25 cellular contexts compared by ENCODE assay signal in genomic region chr9:134548618-134549017, GRCh38.
"Had no signal": no experiment of that assay in that cellular context is flagged by ENCODE, and none has a peak within 500 bp of the region (broad histone marks: within the 10 kb centered on the region; RNA-seq: fewer than 3 reads in every experiment).

No MANE protein-coding gene starts in this region.

- ATAC-seq: foreskin keratinocyte; heart left ventricle; left ventricle myocardium superior; right cardiac atrium; stimulated activated effector memory CD8-positive, alpha-beta T cell treated with anti-CD3 and anti-CD28 coated beads, Interleukin-12 subunit alpha, Interleukin-12 subunit beta, amount 100 ng/mL, for 72 hours had no signal

- H3K9me3 ChIP-seq: esophagus muscularis mucosa, heart left ventricle, thoracic aorta had no signal

- DNase-seq: activated CD4-positive, alpha-beta T cell treated with anti-CD3 and anti-CD28 coated beads for 4 hours; activated CD4-positive, alpha-beta T cell treated with anti-CD3 and anti-CD28 coated beads, Interleukin-2, amount 50 U/mL, for 4 hours; activated CD4-positive, CD25-positive, alpha-beta regulatory T cell; activated CD8-positive, alpha-beta memory T cell treated with anti-CD3 and anti-CD28 coated beads for 24 hours; activated effector memory CD4-positive, alpha-beta T cell treated with Interleukin-2 at 50 U/mL for 16 hours; activated naive CD4-positive, alpha-beta T cell treated with Interleukin-2 at 50 U/mL for 16 hours; anterior cingulate cortex; dermis blood vessel endothelial cell; effector CD4-positive, alpha-beta T cell; foreskin keratinocyte; hypothalamus; midbrain; nephron progenitor cell; right cardiac atrium; stimulated activated CD4-positive, alpha-beta T cell treated with anti-CD3 and anti-CD28 coated beads, Interleukin-4, amount 100 ng/mL, for 24 hours had no signal

- H3K27ac Mint-ChIP-seq: activated naive CD8-positive, alpha-beta T cell; nephron progenitor cell; stimulated activated effector memory CD8-positive, alpha-beta T cell treated with anti-CD3 and anti-CD28 coated beads, Interleukin-12 subunit alpha, Interleukin-12 subunit beta, amount 100 ng/mL, for 72 hours; stimulated activated naive CD8-positive, alpha-beta T cell treated with anti-CD3 and anti-CD28 coated beads, Interleukin-15, Interleukin-2, amounts not matched to agents 100 ng/mL and 50 ng/mL, for 24 hours; type B pancreatic cell had no signal

- H3K4me3 Mint-ChIP-seq: activated naive CD8-positive, alpha-beta T cell; central memory CD8-positive, alpha-beta T cell; nephron progenitor cell; stimulated activated effector memory CD8-positive, alpha-beta T cell treated with anti-CD3 and anti-CD28 coated beads, Interleukin-12 subunit alpha, Interleukin-12 subunit beta, amount 100 ng/mL, for 72 hours; stimulated activated naive CD8-positive, alpha-beta T cell treated with anti-CD3 and anti-CD28 coated beads, Interleukin-15, Interleukin-2, amounts not matched to agents 100 ng/mL and 50 ng/mL, for 24 hours; type B pancreatic cell had no signal

- H3K79me2 ChIP-seq: parathyroid adenoma had no signal

- H2AFZ ChIP-seq: parathyroid adenoma had no signal

- H3K4me1 ChIP-seq: parathyroid adenoma had no signal

- H3K4me3 ChIP-seq: esophagus muscularis mucosa, heart left ventricle, thoracic aorta had no signal

- H3K4me1 Mint-ChIP-seq: central memory CD8-positive, alpha-beta T cell; stimulated activated effector memory CD8-positive, alpha-beta T cell treated with anti-CD3 and anti-CD28 coated beads, Interleukin-12 subunit alpha, Interleukin-12 subunit beta, amount 100 ng/mL, for 72 hours had no signal

- H3K9me3 Mint-ChIP-seq: central memory CD8-positive, alpha-beta T cell; stimulated activated effector memory CD8-positive, alpha-beta T cell treated with anti-CD3 and anti-CD28 coated beads, Interleukin-12 subunit alpha, Interleukin-12 subunit beta, amount 100 ng/mL, for 72 hours; stimulated activated naive CD8-positive, alpha-beta T cell treated with anti-CD3 and anti-CD28 coated beads, Interleukin-15, Interleukin-2, amounts not matched to agents 100 ng/mL and 50 ng/mL, for 24 hours; type B pancreatic cell had no signal

- H3K36me3 ChIP-seq: esophagus muscularis mucosa, heart left ventricle, thoracic aorta had no signal

- H3K27ac ChIP-seq: esophagus muscularis mucosa, foreskin keratinocyte, heart left ventricle, parathyroid adenoma, thoracic aorta had no signal

- H3K36me3 Mint-ChIP-seq: activated naive CD8-positive, alpha-beta T cell; stimulated activated effector memory CD8-positive, alpha-beta T cell treated with anti-CD3 and anti-CD28 coated beads, Interleukin-12 subunit alpha, Interleukin-12 subunit beta, amount 100 ng/mL, for 72 hours; type B pancreatic cell had no signal
